8 cellular contexts compared by ENCODE assay signal in the genomic region with DNA sequence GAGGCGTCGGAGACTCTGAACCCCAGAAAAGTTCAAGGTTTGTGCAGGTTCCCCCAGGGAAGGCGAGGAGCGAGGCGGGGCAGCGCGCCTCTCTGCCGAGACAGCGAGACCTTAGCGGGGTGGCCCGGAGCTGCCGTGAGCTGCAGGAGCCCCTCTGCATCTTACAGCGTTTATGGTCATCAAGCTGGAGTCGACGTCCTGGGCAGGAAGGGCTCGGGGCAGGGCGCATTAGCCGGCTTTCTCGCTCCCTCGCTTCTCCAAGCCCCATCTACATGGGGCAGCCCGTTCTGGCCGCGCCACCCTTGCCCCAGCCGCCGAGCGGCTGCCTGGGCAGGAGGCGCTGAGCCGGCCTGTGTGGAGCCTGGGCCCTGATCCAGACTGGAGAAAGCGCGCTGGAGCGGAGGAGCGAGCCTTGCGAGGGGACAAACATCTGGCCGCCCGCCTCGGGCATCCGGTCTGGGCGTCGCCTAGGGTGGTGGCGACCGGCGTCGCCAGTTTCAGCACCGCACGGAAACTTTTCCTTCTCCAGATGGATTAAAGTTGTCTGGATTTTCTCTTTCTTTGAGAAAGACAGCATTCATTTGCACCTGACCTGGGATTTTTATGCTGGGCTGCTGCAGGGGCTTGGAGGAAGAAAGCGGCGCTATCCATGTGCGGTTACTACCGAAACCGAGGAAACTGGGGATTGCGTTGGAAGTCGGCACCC. TPM values are rescaled to one million over a fixed set of nuclear protein-coding genes. Genes with fewer than 3 reads are reported as not detected.
DNase-seq lines count a peak whose midpoint lies in the region; ATAC-seq and TF ChIP-seq lines count a peak whose summit lies in the region.

No MANE protein-coding gene starts in this region.

- H3K4me3 ChIP-seq in fibroblast of mammary gland (ENCODE audit: control insufficient read depth, low read depth, low read length): no peak overlapping the region

- H3K9me3 Mint-ChIP-seq in osteocyte (ENCODE audit: unreplicated experiment): no peaks in the 10 kb centered on the region
- H3K9me3 Mint-ChIP-seq in CD14-positive monocyte: peaks cover 0 to 18% (median 9%) of the 10 kb centered on the region in 7 donors

- H3K27me3 Mint-ChIP-seq in osteocyte (ENCODE audit: unreplicated experiment) (peaks cover 72% of the 10 kb centered on the region), CD14-positive monocyte (ENCODE audit: low read depth in 3 of 3) (peaks cover 78 to 98% (median 87%) of the 10 kb centered on the region in 3 donors)

- no peak for ATAC-seq in GM19035 (IDR thresholded peaks at IDR 0.05; ENCODE audit: unreplicated experiment)

- TF ChIP-seq CTCF in fibroblast of mammary gland (conservative IDR thresholded peaks at IDR 0.05; ENCODE audit: control insufficient read depth, insufficient read depth, low read depth, low read length) (no peak), osteocyte (IDR thresholded peaks at IDR 0.05) (no peak), CD14-positive monocyte (IDR thresholded peaks at IDR 0.05) (no peak)

- peak; percentile 3 for DNase-seq in ELR (ENCODE audit: low read depth)
- DNase-seq in fibroblast of mammary gland (ENCODE audit: low read depth): peak; percentile 0
- no peak for DNase-seq in osteocyte (ENCODE audit: extremely low spot score, unreplicated experiment)
- DNase-seq in CD14-positive monocyte (ENCODE audit: low spot score): no peak
- no peak for DNase-seq in ACHN
- no peak for DNase-seq in NCI-H1436 (lab: John Stamatoyannopoulos, UW)

- intact Hi-C loops in CD14-positive monocyte (cut with micrococcal nuclease): no loop called here

- peaks cover 16% of the 10 kb centered on the region for H3K4me1 Mint-ChIP-seq in osteocyte (ENCODE audit: unreplicated experiment)
- H3K4me1 Mint-ChIP-seq in CD14-positive monocyte: peaks cover 12% of the 10 kb centered on the region

- H3K27ac Mint-ChIP-seq in osteocyte (ENCODE audit: unreplicated experiment) (no peak overlapping the region), CD14-positive monocyte (no peak overlapping the region)

- H3K36me3 Mint-ChIP-seq in osteocyte (ENCODE audit: unreplicated experiment) (no peaks in the 10 kb centered on the region), CD14-positive monocyte (no peaks in the 10 kb centered on the region)

- in situ Hi-C loops in ACHN (cut with HindIII; ENCODE audit: low pct_ligation_motif_present, low pct_unique_long_range_greater_than_20kb, low sequenced_read_pairs): no loop called here

- H3K4me3 Mint-ChIP-seq in osteocyte (ENCODE audit: unreplicated experiment): peak overlapping the region; percentile 55
- H3K4me3 Mint-ChIP-seq in CD14-positive monocyte: peak overlapping the region in 1 of 2 donors; percentile 83

TF ChIP-seq in PFSK-1, 5 proteins besides CTCF, POLR2A, EP300 and RAD21:
- TF ChIP-seq FOXP2 (optimal IDR thresholded peaks at IDR 0.05; ENCODE audit: borderline replicate concordance, extremely low read depth, extremely low read length, insufficient read depth) (peak; percentile 36), TAF1 (IDR thresholded peaks at IDR 0.05; ENCODE audit: borderline replicate concordance, insufficient read depth, low read length) (no peak), POLR2AphosphoS5 (IDR thresholded peaks at IDR 0.05; ENCODE audit: low read depth, low read length) (no peak), SIN3A (IDR thresholded peaks at IDR 0.05; ENCODE audit: borderline replicate concordance, insufficient read depth, low read length) (0 out of 2 replicates have a peak, but pooled peaks have one; percentile 25)
- TF ChIP-seq, protein P1, sequence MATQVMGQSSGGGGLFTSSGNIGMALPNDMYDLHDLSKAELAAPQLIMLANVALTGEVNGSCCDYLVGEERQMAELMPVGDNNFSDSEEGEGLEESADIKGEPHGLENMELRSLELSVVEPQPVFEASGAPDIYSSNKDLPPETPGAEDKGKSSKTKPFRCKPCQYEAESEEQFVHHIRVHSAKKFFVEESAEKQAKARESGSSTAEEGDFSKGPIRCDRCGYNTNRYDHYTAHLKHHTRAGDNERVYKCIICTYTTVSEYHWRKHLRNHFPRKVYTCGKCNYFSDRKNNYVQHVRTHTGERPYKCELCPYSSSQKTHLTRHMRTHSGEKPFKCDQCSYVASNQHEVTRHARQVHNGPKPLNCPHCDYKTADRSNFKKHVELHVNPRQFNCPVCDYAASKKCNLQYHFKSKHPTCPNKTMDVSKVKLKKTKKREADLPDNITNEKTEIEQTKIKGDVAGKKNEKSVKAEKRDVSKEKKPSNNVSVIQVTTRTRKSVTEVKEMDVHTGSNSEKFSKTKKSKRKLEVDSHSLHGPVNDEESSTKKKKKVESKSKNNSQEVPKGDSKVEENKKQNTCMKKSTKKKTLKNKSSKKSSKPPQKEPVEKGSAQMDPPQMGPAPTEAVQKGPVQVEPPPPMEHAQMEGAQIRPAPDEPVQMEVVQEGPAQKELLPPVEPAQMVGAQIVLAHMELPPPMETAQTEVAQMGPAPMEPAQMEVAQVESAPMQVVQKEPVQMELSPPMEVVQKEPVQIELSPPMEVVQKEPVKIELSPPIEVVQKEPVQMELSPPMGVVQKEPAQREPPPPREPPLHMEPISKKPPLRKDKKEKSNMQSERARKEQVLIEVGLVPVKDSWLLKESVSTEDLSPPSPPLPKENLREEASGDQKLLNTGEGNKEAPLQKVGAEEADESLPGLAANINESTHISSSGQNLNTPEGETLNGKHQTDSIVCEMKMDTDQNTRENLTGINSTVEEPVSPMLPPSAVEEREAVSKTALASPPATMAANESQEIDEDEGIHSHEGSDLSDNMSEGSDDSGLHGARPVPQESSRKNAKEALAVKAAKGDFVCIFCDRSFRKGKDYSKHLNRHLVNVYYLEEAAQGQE (IDR thresholded peaks at IDR 0.05; ENCODE audit: insufficient read depth in 1 of 2, low read depth in 2 of 2, low read length in 2 of 2): 0 out of 4 replicates have a peak, but pooled peaks of 1 of the 2 experiments have one; percentile 35

RNA-seq across cellular contexts. Expression of a gene that starts 0.8 kb away (rescaled TPM):
- 30.1 TPM for polyA plus RNA-seq in PFSK-1 (2012; ENCODE audit: insufficient read length, low read depth)
- not detected in 2 replicates for total RNA-seq in osteocyte
- not detected for polyA plus RNA-seq in CD14-positive monocyte

Comparison
In these comparisons a context has a peak if more than half of its experiments do, and no peak if none do; other contexts are left out.
1. DNase-seq: peak in ELR (single experiment) and fibroblast of mammary gland (single experiment); none in osteocyte (single experiment), CD14-positive monocyte (single experiment), ACHN (single experiment) and NCI-H1436 (single experiment).